In genomic region chr1:11690669-11691301, GRCh38 we compare ENCODE assay signal across 11 cellular contexts. TPM values are rescaled to one million over a fixed set of nuclear protein-coding genes. Genes with fewer than 3 reads are reported as not detected.
DNase-seq lines count a peak whose midpoint lies in the region; ATAC-seq, FAIRE-seq and TF ChIP-seq lines count a peak whose summit lies in the region.
"Had no signal": no experiment of that assay in that cellular context is flagged by ENCODE, and none has a peak within 500 bp of the region (broad histone marks: within the 10 kb centered on the region; RNA-seq: fewer than 3 reads in every experiment).

No MANE protein-coding gene starts in this region.

- no peak for ATAC-seq in SK-N-SH treated with all-trans-retinoic acid at 6 μM for 48 hours

- peak overlapping the region in 2 of 6 donors; percentile 6 to 25 for H3K27ac Mint-ChIP-seq in immature natural killer cell
- H3K27ac Mint-ChIP-seq: activated CD4-positive, alpha-beta T cell treated with anti-CD3 and anti-CD28 coated beads, Interleukin-2, amount 10 ng/mL, durations not matched to agents 7 days and 5 days had no signal

- H3K27me3 ChIP-seq in SK-N-SH (ENCODE audit: insufficient read depth) (peaks cover 14% of the 10 kb centered on the region), stomach (peaks cover 14 to 90% (median 57%) of the 10 kb centered on the region in 3 donors), adrenal gland (peaks cover 43% of the 10 kb centered on the region)

- H3K36me3 ChIP-seq in SK-N-SH (replicated peaks in 1 of 2; ENCODE audit: control insufficient read depth in 1 of 2, insufficient read depth in 2 of 2, low read length in 1 of 2) (no peaks in the 10 kb centered on the region), stomach (no peaks in the 10 kb centered on the region), adrenal gland (replicated peaks in 1 of 2) (no peaks in the 10 kb centered on the region)

- H3F3A ChIP-seq in SK-N-SH (replicated peaks; ENCODE audit: insufficient read depth) = peaks cover 16% of the 10 kb centered on the region

- H3K4me1 Mint-ChIP-seq in immature natural killer cell = peaks cover 33 to 38% of the 10 kb centered on the region in 2 donors

- H3K4me2 ChIP-seq in SK-N-SH = peak overlapping the region; percentile 72

- H3K27ac ChIP-seq in SK-N-SH (ENCODE audit: low read depth in 2 of 2, low read length in 1 of 2) (no peak overlapping the region), VCaP (peak overlapping the region; percentile 67), stomach (no peak overlapping the region), adrenal gland (no peak overlapping the region)
- H3K27ac ChIP-seq: C4-2B had no signal

- H3K79me2 ChIP-seq in SK-N-SH (ENCODE audit: insufficient read depth) = no peaks in the 10 kb centered on the region

- WGBS in SK-N-SH (ENCODE audit: low lambda C conversion rate) = 14% methylated on average over 26 of the region's 54 CpGs
- 1 to 3% (median 3%) methylated on average over 19 to 54 of the region's 54 CpGs for WGBS in stomach, 5 donors
- 1 to 23% (median 2%) methylated on average over 7 to 54 of the region's 54 CpGs for WGBS in adrenal gland, 4 donors

- TF ChIP-seq EP300 in SK-N-SH (IDR thresholded peaks at IDR 0.05; ENCODE audit: borderline replicate concordance in 1 of 2, low read depth in 1 of 2, low read length in 1 of 2) (no peak), stomach (IDR thresholded peaks at IDR 0.05) (no peak)

- H2AFZ ChIP-seq in SK-N-SH (ENCODE audit: low read depth) = no peak overlapping the region

- H3K4me1 ChIP-seq in SK-N-SH (ENCODE audit: control insufficient read depth in 1 of 2, insufficient read depth in 2 of 2, low read depth in 1 of 2, low read length in 1 of 2) (peaks cover 6 to 15% of the 10 kb centered on the region in 2 experiments; a peak in 3 of 4 replicates), stomach (peaks cover 19 to 36% (median 27%) of the 10 kb centered on the region in 4 donors), adrenal gland (replicated peaks in 1 of 2) (peaks cover 0 to 13% of the 10 kb centered on the region in 2 donors)

- H3K9me2 ChIP-seq in SK-N-SH = no peaks in the 10 kb centered on the region

- DNase-seq in SK-N-SH (peak; percentile 71), immature natural killer cell (no peak), stomach (no peak), adrenal gland (no peak), GM12891 (ENCODE audit: insufficient read length, low spot score) (no peak), H4 (ENCODE audit: low spot score) (no peak)
- DNase-seq: MM.1S had no signal

- TF ChIP-seq RAD21 in SK-N-SH (IDR thresholded peaks at IDR 0.05; ENCODE audit: low read length) = no peak

- peak overlapping the region; percentile 28; the same call in 1 of the 2 replicates for H3K9ac ChIP-seq in SK-N-SH

- peaks cover 11 to 13% (median 12%) of the 10 kb centered on the region in 3 donors for H3K27me3 Mint-ChIP-seq in immature natural killer cell (ENCODE audit: low read depth in 3 of 3)

- POLR2A ChIA-PET in SK-N-SH (lab: Yijun Ruan, JAX) = interaction anchor here (1.3 kb wide), 1 partner anchor 38 kb away, joined by 3 read pairs; no protein-coding TSS in a partner anchor

- TF ChIP-seq CTCF in SK-N-SH (IDR thresholded peaks at IDR 0.05) (no peak), VCaP (conservative IDR thresholded peaks at IDR 0.05) (peak; percentile 40), stomach (IDR thresholded peaks at IDR 0.05) (no peak), adrenal gland (IDR thresholded peaks at IDR 0.05) (no peak)

- H4K20me1 ChIP-seq in SK-N-SH (ENCODE audit: insufficient read depth) = 0 out of 2 replicates have a peak, but pooled peaks cover 5% of the 10 kb centered on the region

- no peaks in the 10 kb centered on the region for H3K9me3 ChIP-seq in SK-N-SH
- H3K9me3 ChIP-seq in stomach = no peaks in the 10 kb centered on the region
- H3K9me3 ChIP-seq in adrenal gland (replicated peaks in 1 of 3) = no peaks in the 10 kb centered on the region

- H3K4me3 ChIP-seq in SK-N-SH (ENCODE audit: low read depth in 2 of 2, low read length in 1 of 2) (peak overlapping the region; percentile 40 to 46), stomach (peak overlapping the region; percentile 26 to 49 (median 38)), adrenal gland (peak overlapping the region in 1 of 4 donors; percentile 7)

- intact Hi-C loops in stomach (cut with DNase I; ENCODE audit: low total_unique reads) (no loop called here), adrenal gland (cut with DNase I) (no loop called here)

- FAIRE-seq in GM12891 (lab: Jason Lieb, UNC) = no peak

- TF ChIP-seq POLR2A in stomach (IDR thresholded peaks at IDR 0.05) (no peak), adrenal gland (IDR thresholded peaks at IDR 0.05) (no peak), GM12891 (IDR thresholded peaks at IDR 0.05; ENCODE audit: low read depth, low read length) (no peak)

- peaks cover 0 to 5% (median 0%) of the 10 kb centered on the region in 3 donors for H3K36me3 Mint-ChIP-seq in immature natural killer cell

- peak overlapping the region; percentile 23 to 87 (median 75) for H3K4me3 Mint-ChIP-seq in immature natural killer cell
- H3K4me3 Mint-ChIP-seq: activated CD4-positive, alpha-beta T cell treated with anti-CD3 and anti-CD28 coated beads, Interleukin-2, amount 10 ng/mL, durations not matched to agents 7 days and 5 days had no signal

- CTCF ChIA-PET in SK-N-SH (lab: Yijun Ruan, JAX) = interaction anchor here (1.0 to 3.4 kb wide), 12 partner anchors 9 to 116 kb away, joined by 3 to 13 read pairs (median 4); partner anchors contain the start of gene FBXO6

- H3K9me3 Mint-ChIP-seq in immature natural killer cell = peaks cover 0 to 2% (median 0%) of the 10 kb centered on the region in 6 donors
- H3K9me3 Mint-ChIP-seq: activated CD4-positive, alpha-beta T cell treated with anti-CD3 and anti-CD28 coated beads, Interleukin-2, amount 10 ng/mL, durations not matched to agents 7 days and 5 days had no signal

TF ChIP-seq in SK-N-SH, 30 proteins besides CTCF, POLR2A, EP300 and RAD21 (continues in another document):
- no peak for TF ChIP-seq FOSL2 (IDR thresholded peaks at IDR 0.05; ENCODE audit: borderline replicate concordance, low read depth)

TF ChIP-seq in SK-N-SH treated with all-trans-retinoic acid at 6 μM for 48 hours, 23 proteins besides CTCF, POLR2A, EP300 and RAD21 (continues in another document):
- TF ChIP-seq ISL1 (CRISPR knock-in tag; IDR thresholded peaks at IDR 0.05) = no peak

TF ChIP-seq in GM12891, 5 proteins besides CTCF, POLR2A, EP300 and RAD21 (continues in another document):
- TF ChIP-seq POU2F2 (IDR thresholded peaks at IDR 0.05; ENCODE audit: low read depth, low read length) = no peak

RNA-seq across cellular contexts. Expression of gene DRAXIN, which starts 0.7 kb away (rescaled TPM):
- polyA plus RNA-seq in SK-N-SH (2012; rRNA removed) (0.57 and 0.97 TPM in 2 replicates), immature natural killer cell (under 1 TPM; 0.29 to 0.94 (median 0.58) TPM), stomach (under 1 TPM in 2 of 3 donors, not detected in 1; 0.03 to 0.06 TPM), adrenal gland (under 1 TPM in 2 of 3 donors, not detected in 1; under 0.01 to 0.08 TPM)
- 0.46 and 0.72 TPM in 2 replicates for polyA plus RNA-seq in SK-N-SH (2012; cell fraction: cytosol; rRNA removed)
- polyA plus RNA-seq in SK-N-SH (2012; cell fraction: nucleus; rRNA removed) = 0.68 and 0.74 TPM in 2 replicates
- total RNA-seq in stomach (under 1 TPM in 1 of 5 donors, not detected in 4; 0.18 TPM), adrenal gland (under 1 TPM in 2 of 8 donors, not detected in 6; under 0.01 to 0.07 TPM)
- 0.01 TPM for polyA plus RNA-seq in GM12891 (2012; ENCODE audit: low read depth, missing spikeins)
- not detected in 2 replicates for total RNA-seq in H4 (2014; rRNA removed; shearing (Covaris generic))

RNA-seq across cellular contexts. Expression of gene MAD2L2, which starts 9.8 kb away (rescaled TPM):
- polyA plus RNA-seq in SK-N-SH (2012; rRNA removed) (70.0 and 94.0 TPM in 2 replicates), immature natural killer cell (100 to 1,000 TPM; 103 to 182 (median 163) TPM), stomach (10 to 100 TPM; 45.6 to 54.4 (median 47.3) TPM), adrenal gland (10 to 100 TPM; 15.6 to 29.7 (median 19.5) TPM)
- 46.0 and 59.7 TPM in 2 replicates for polyA plus RNA-seq in SK-N-SH (2012; cell fraction: cytosol; rRNA removed)
- 72.4 and 107 TPM in 2 replicates for polyA plus RNA-seq in SK-N-SH (2012; cell fraction: nucleus; rRNA removed)
- total RNA-seq in stomach (10 to 100 TPM in 3 of 5 donors, 1 to 10 TPM in 2; 7.2 to 23.9 (median 14.3) TPM), adrenal gland (10 to 100 TPM; 22.7 to 71.2 (median 31.5) TPM)
- 47.6 TPM for polyA plus RNA-seq in GM12891 (2012; ENCODE audit: low read depth, missing spikeins)
- 130 and 134 TPM in 2 replicates for total RNA-seq in H4 (2014; rRNA removed; shearing (Covaris generic))

RNA-seq across cellular contexts. Expression of gene FBXO6, which starts 26.8 kb away (rescaled TPM):
- polyA plus RNA-seq in SK-N-SH (2012; rRNA removed) (7.3 and 8.1 TPM in 2 replicates), immature natural killer cell (100 to 1,000 TPM; 105 to 164 (median 121) TPM), stomach (10 to 100 TPM; 14.1 to 15.7 (median 15.0) TPM), adrenal gland (10 to 100 TPM in 2 of 3 donors, 1 to 10 TPM in 1; 6.8 to 18.3 (median 12.4) TPM)
- 4.3 and 6.3 TPM in 2 replicates for polyA plus RNA-seq in SK-N-SH (2012; cell fraction: cytosol; rRNA removed)
- polyA plus RNA-seq in SK-N-SH (2012; cell fraction: nucleus; rRNA removed) = 2.8 and 3.5 TPM in 2 replicates
- total RNA-seq in stomach (1 to 10 TPM in 4 of 5 donors, not detected in 1; 1.2 to 9.1 (median 7.1) TPM), adrenal gland (10 to 100 TPM in 7 of 8 donors, 1 to 10 TPM in 1; 8.2 to 26.4 (median 16.3) TPM)
- 13.5 TPM for polyA plus RNA-seq in GM12891 (2012; ENCODE audit: low read depth, missing spikeins)
- 7.2 and 7.4 TPM in 2 replicates for total RNA-seq in H4 (2014; rRNA removed; shearing (Covaris generic))

RNA-seq across cellular contexts. Expression of gene FBXO44, which starts 36.1 kb away (rescaled TPM):
- polyA plus RNA-seq in SK-N-SH (2012; rRNA removed) (42.8 and 52.2 TPM in 2 replicates), immature natural killer cell (10 to 100 TPM in 2 of 3 donors, 1 to 10 TPM in 1; 8.6 to 13.4 (median 12.5) TPM), stomach (10 to 100 TPM in 2 of 3 donors, 1 to 10 TPM in 1; 7.6 to 22.7 (median 17.0) TPM), adrenal gland (100 to 1,000 TPM in 1 of 3 donors, 10 to 100 TPM in 1, 1 to 10 TPM in 1; 6.3 to 121 (median 53.0) TPM)
- polyA plus RNA-seq in SK-N-SH (2012; cell fraction: cytosol; rRNA removed) = 15.0 and 22.5 TPM in 2 replicates
- polyA plus RNA-seq in SK-N-SH (2012; cell fraction: nucleus; rRNA removed) = 250 and 267 TPM in 2 replicates
- total RNA-seq in stomach (10 to 100 TPM in 2 of 5 donors, 1 to 10 TPM in 3; 3.6 to 54.8 (median 9.0) TPM), adrenal gland (10 to 100 TPM; 16.3 to 50.1 (median 38.1) TPM)
- 13.6 TPM for polyA plus RNA-seq in GM12891 (2012; ENCODE audit: low read depth, missing spikeins)
- 7.8 and 8.8 TPM in 2 replicates for total RNA-seq in H4 (2014; rRNA removed; shearing (Covaris generic))

RNA-seq across cellular contexts. Expression of gene FBXO2, which starts 36.6 kb away (rescaled TPM):
- polyA plus RNA-seq in SK-N-SH (2012; rRNA removed) (17.0 and 21.7 TPM in 2 replicates), immature natural killer cell (10 to 100 TPM in 2 of 3 donors, 1 to 10 TPM in 1; 5.6 to 15.5 (median 14.4) TPM), stomach (10 to 100 TPM in 2 of 3 donors, 1 to 10 TPM in 1; 5.5 to 16.7 (median 15.4) TPM), adrenal gland (10 to 100 TPM in 2 of 3 donors, 1 to 10 TPM in 1; 6.3 to 86.6 (median 71.4) TPM)
- 15.5 and 15.7 TPM in 2 replicates for polyA plus RNA-seq in SK-N-SH (2012; cell fraction: cytosol; rRNA removed)
- 21.5 and 21.9 TPM in 2 replicates for polyA plus RNA-seq in SK-N-SH (2012; cell fraction: nucleus; rRNA removed)
- total RNA-seq in stomach (10 to 100 TPM in 1 of 5 donors, 1 to 10 TPM in 2, not detected in 2; 2.5 to 12.5 (median 5.0) TPM), adrenal gland (10 to 100 TPM in 7 of 8 donors, 1 to 10 TPM in 1; 9.5 to 59.3 (median 30.2) TPM)
- 0.28 TPM for polyA plus RNA-seq in GM12891 (2012; ENCODE audit: low read depth, missing spikeins)
- 0.76 and 2.3 TPM in 2 replicates for total RNA-seq in H4 (2014; rRNA removed; shearing (Covaris generic))

Comparison
In these comparisons a context has a peak if more than half of its experiments do, and no peak if none do; other contexts are left out.
1. RNA of gene FBXO6, which starts 26.8 kb away (polyA plus RNA-seq): 105 to 164 TPM in immature natural killer cell; 14.1 to 15.7 TPM in stomach, 6.8 to 18.3 TPM in adrenal gland and 2.8 to 8.1 TPM in SK-N-SH; every median in the first group is over 4 times any median in the second.